ENCODE assay signal across 8 cellular contexts in the genomic region with DNA sequence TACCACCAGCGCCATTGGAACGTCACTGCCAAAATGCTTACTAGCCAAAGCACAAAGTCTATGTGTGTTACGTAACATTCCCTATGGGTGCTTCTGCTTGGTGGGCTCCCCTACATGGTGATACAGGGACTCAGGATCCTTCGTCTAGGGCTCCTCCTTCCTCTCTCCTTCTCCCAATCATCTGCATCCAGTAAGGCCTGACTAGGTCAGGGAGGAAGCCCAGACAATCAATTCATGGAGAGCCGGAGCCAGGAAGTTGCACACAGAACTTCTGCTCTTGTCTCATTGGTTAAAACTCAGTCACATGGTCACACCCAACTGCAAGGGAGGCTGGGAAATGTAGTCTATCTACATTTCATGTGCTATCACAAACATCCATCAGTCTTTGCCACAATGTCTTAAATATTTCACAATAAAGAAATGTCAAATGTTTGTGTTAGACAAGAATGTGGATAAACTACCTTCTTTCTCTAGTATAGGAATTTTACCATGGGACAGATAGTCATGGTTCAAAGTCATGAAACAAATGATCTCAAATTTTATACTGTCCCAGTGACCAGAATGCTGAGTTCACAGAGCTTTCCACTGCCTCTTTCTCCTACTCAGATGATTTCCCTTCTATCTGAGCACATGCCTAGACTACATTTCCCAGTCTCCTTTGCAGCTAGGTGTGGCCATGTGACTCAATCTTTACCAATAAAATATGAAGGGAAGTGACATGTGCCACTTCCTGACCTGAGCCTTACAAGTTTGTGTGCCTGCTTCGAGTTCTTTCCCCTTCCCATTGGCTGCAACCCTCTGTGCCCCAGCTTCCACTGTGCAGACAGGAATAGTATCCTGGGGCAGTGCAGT. TPM values are rescaled to one million over a fixed set of nuclear protein-coding genes. Genes with fewer than 3 reads are reported as not detected.
A peak's percentile ranks its signal among the peaks of the same experiment; 100 is the strongest.
DNase-seq lines count a peak whose midpoint lies in the region; TF ChIP-seq lines count a peak whose summit lies in the region.

No MANE protein-coding gene starts in this region.

- no peak overlapping the region for H3K4me3 ChIP-seq in endodermal cell (ENCODE audit: low read length)

- H3K27me3 ChIP-seq in endodermal cell (ENCODE audit: control insufficient read depth, insufficient read depth, low read length, poor library complexity, severe bottlenecking), result peaks cover under 1% of the 10 kb centered on the region

- no peak overlapping the region for H3K9ac ChIP-seq in endodermal cell (ENCODE audit: extremely low read depth, low read length, poor library complexity, severe bottlenecking)

- H3K27me3 Mint-ChIP-seq in endodermal cell (ENCODE audit: insufficient read depth), result peaks cover 10% of the 10 kb centered on the region
- peaks cover 16% of the 10 kb centered on the region for H3K27me3 Mint-ChIP-seq in progenitor cell of endocrine pancreas

- H3K4me1 Mint-ChIP-seq in endodermal cell (peaks cover 18% of the 10 kb centered on the region), progenitor cell of endocrine pancreas (ENCODE audit: low read depth) (peaks cover 12% of the 10 kb centered on the region)

- H3K27ac Mint-ChIP-seq in endodermal cell, result peak overlapping the region; percentile 76
- no peak overlapping the region for H3K27ac Mint-ChIP-seq in progenitor cell of endocrine pancreas

- no peak overlapping the region for H3K4me3 Mint-ChIP-seq in endodermal cell
- H3K4me3 Mint-ChIP-seq in progenitor cell of endocrine pancreas (ENCODE audit: low read depth), result no peak overlapping the region

- no peak for TF ChIP-seq CTCF in endodermal cell (conservative IDR thresholded peaks at IDR 0.05)
- no peak for TF ChIP-seq CTCF in progenitor cell of endocrine pancreas (IDR thresholded peaks at IDR 0.05; ENCODE audit: unreplicated experiment)

- peaks cover 3% of the 10 kb centered on the region for H3K4me1 ChIP-seq in endodermal cell (ENCODE audit: control insufficient read depth, insufficient read depth, low read length)

- no peak overlapping the region for H3K27ac ChIP-seq in endodermal cell (ENCODE audit: low read depth, low read length)

- DNase-seq in NCI-H1417 (lab: John Stamatoyannopoulos, UW) (peak; percentile 5 to 46 (median 9)), NCI-H1417 treated with DMSO at 0.1 percent for 48 hours (lab: John Stamatoyannopoulos, UW) (no peak), LoVo (ENCODE audit: low spot score) (peak; percentile 30), SW 1271 (lab: John Stamatoyannopoulos, UW) (peak; percentile 41 to 84), endodermal cell (peak; percentile 89), midbrain (lab: John Stamatoyannopoulos, UW) (peak; percentile 88), GM19240 (ENCODE audit: insufficient read length, low spot score) (no peak), progenitor cell of endocrine pancreas (ENCODE audit: low spot score, unreplicated experiment) (no peak)

- H3K9me3 ChIP-seq in endodermal cell (ENCODE audit: control insufficient read depth, low read length), result peaks cover 7% of the 10 kb centered on the region

- no peaks in the 10 kb centered on the region for H3K9me3 Mint-ChIP-seq in endodermal cell
- H3K9me3 Mint-ChIP-seq in progenitor cell of endocrine pancreas (ENCODE audit: low read depth), result peaks cover 9% of the 10 kb centered on the region

- 75 to 80% methylated on average over 4 to 6 of the region's 6 CpGs for WGBS in endodermal cell (ENCODE audit: insufficient coverage in 1 of 2, insufficient read length in 1 of 2), 2 experiments

- H3K36me3 Mint-ChIP-seq in endodermal cell (ENCODE audit: low read depth), result no peaks in the 10 kb centered on the region
- peaks cover 1% of the 10 kb centered on the region for H3K36me3 Mint-ChIP-seq in progenitor cell of endocrine pancreas (ENCODE audit: insufficient read depth)

- H3K36me3 ChIP-seq in endodermal cell (ENCODE audit: control insufficient read depth, insufficient read depth, low read length), result no peaks in the 10 kb centered on the region

RNA-seq across cellular contexts. Expression of gene KCNK15, which starts 9.3 kb away (rescaled TPM):
- total RNA-seq in endodermal cell (under 1 TPM; 0.15 to 0.22 TPM), progenitor cell of endocrine pancreas (0.22 and 0.27 TPM in 2 replicates)
- polyA plus RNA-seq in endodermal cell (2013, experiment 1 of 2), result 0.07 TPM
- polyA plus RNA-seq in endodermal cell (2013, experiment 2 of 2), result not detected

RNA-seq across cellular contexts. Expression of gene CCN5, which starts 21.2 kb away (rescaled TPM):
- total RNA-seq in endodermal cell, result not detected
- polyA plus RNA-seq in endodermal cell (2013, experiment 1 of 2), result not detected
- not detected for polyA plus RNA-seq in endodermal cell (2013, experiment 2 of 2)
- not detected in 2 replicates for total RNA-seq in progenitor cell of endocrine pancreas

Comparison
In these comparisons a context has a peak if more than half of its experiments do, and no peak if none do; other contexts are left out.
1. DNase-seq: peak in NCI-H1417 (3 of 3), LoVo (single experiment), SW 1271 (2 of 2), endodermal cell (single experiment) and midbrain (single experiment); none in NCI-H1417 treated with DMSO at 0.1 percent for 48 hours (single experiment), GM19240 (single experiment) and progenitor cell of endocrine pancreas (single experiment).